16 cellular contexts compared by ENCODE assay signal in genomic region chr1:10785855-10786638, GRCh38.
"Had no signal": no experiment of that assay in that cellular context is flagged by ENCODE, and none has a peak within 500 bp of the region (broad histone marks: within the 10 kb centered on the region; RNA-seq: fewer than 3 reads in every experiment).

No MANE protein-coding gene starts in this region.

- H3K27ac Mint-ChIP-seq: activated CD4-positive, alpha-beta T cell treated with anti-CD3 and anti-CD28 coated beads, Interleukin-2, amount 10 ng/mL, durations not matched to agents 7 days and 5 days; activated T-helper 17 cell treated with anti-CD3 and anti-CD28 coated beads, Interleukin-2, amount 50 U/mL, for 72 hours; T-helper 1 cell treated with Interleukin-12 subunit alpha and Interleukin-12 subunit beta and Interleukin-4 antibody, amounts not matched to agents 30 μg/mL and 1 μg/mL, for 36 hours had no signal

- H3K9me3 ChIP-seq: adrenal gland, testis had no signal

- H3K27me3 ChIP-seq: adrenal gland, testis had no signal

- H3K4me3 Mint-ChIP-seq: activated CD4-positive, alpha-beta T cell treated with anti-CD3 and anti-CD28 coated beads, Interleukin-2, amount 10 ng/mL, durations not matched to agents 7 days and 5 days; activated T-helper 17 cell treated with anti-CD3 and anti-CD28 coated beads, Interleukin-2, amount 50 U/mL, for 72 hours; T-helper 1 cell treated with Interleukin-12 subunit alpha and Interleukin-12 subunit beta and Interleukin-4 antibody, amounts not matched to agents 30 μg/mL and 1 μg/mL, for 36 hours had no signal

- H3K9me3 Mint-ChIP-seq: activated CD4-positive, alpha-beta T cell treated with anti-CD3 and anti-CD28 coated beads, Interleukin-2, amount 10 ng/mL, durations not matched to agents 7 days and 5 days; activated T-helper 17 cell treated with anti-CD3 and anti-CD28 coated beads, Interleukin-2, amount 50 U/mL, for 72 hours; T-helper 1 cell treated with Interleukin-12 subunit alpha and Interleukin-12 subunit beta and Interleukin-4 antibody, amounts not matched to agents 30 μg/mL and 1 μg/mL, for 36 hours had no signal

- H3K27ac ChIP-seq: hepatocyte, testis had no signal

- ATAC-seq: activated T-helper 17 cell treated with anti-CD3 and anti-CD28 coated beads, Interleukin-2, amount 50 U/mL, for 72 hours; SK-N-SH treated with all-trans-retinoic acid at 6 μM for 48 hours; stimulated activated naive CD8-positive, alpha-beta T cell treated with anti-CD3 and anti-CD28 coated beads, Interleukin-15, Interleukin-2, amounts not matched to agents 100 U/mL and 50 U/mL, for 24 hours had no signal

- DNase-seq: activated CD4-positive, alpha-beta T cell treated with anti-CD3 and anti-CD28 coated beads, Interleukin-2, amount 10 ng/mL, durations not matched to agents 7 days and 5 days; activated CD4-positive, CD25-positive, alpha-beta regulatory T cell; activated CD8-positive, alpha-beta memory T cell treated with anti-CD3 and anti-CD28 coated beads for 24 hours; activated naive CD4-positive, alpha-beta T cell treated with anti-CD3 and anti-CD28 coated beads, Interleukin-2, amount 50 U/mL, for 16 hours; adrenal gland; cerebellar nuclear complex; dermis blood vessel endothelial cell; mesendoderm; stimulated activated CD4-positive, alpha-beta T cell treated with anti-CD3 and anti-CD28 coated beads, Interleukin-4, amount 100 ng/mL, for 1 hour; stimulated activated CD8-positive, alpha-beta memory T cell treated with anti-CD3 and anti-CD28 coated beads, Interleukin-4, amount 100 ng/mL, for 48 hours; stimulated activated naive CD8-positive, alpha-beta T cell treated with anti-CD3 and anti-CD28 coated beads, Interleukin-15, Interleukin-2, amounts not matched to agents 100 U/mL and 50 U/mL, for 24 hours; testis had no signal

- H3K36me3 ChIP-seq: adrenal gland had no signal

- H3K4me2 ChIP-seq: hepatocyte had no signal

- H3K4me3 ChIP-seq: adrenal gland, hepatocyte, testis had no signal

- H3K4me1 ChIP-seq: testis had no signal

- H2AFZ ChIP-seq: hepatocyte had no signal

- H3K4me1 Mint-ChIP-seq: activated CD4-positive, alpha-beta T cell treated with anti-CD3 and anti-CD28 coated beads, Interleukin-2, amount 10 ng/mL, durations not matched to agents 7 days and 5 days; activated T-helper 17 cell treated with anti-CD3 and anti-CD28 coated beads, Interleukin-2, amount 50 U/mL, for 72 hours had no signal
